In genomic region chr22:49970528-49971231, GRCh38 we compare ENCODE assay signal across 1 cellular context.
TF ChIP-seq lines count a peak whose summit lies in the region.

No MANE protein-coding gene starts in this region.

TF ChIP-seq in IMR-90, 13 proteins besides CTCF, POLR2A, EP300 and RAD21:
- TF ChIP-seq CEBPB (IDR thresholded peaks at IDR 0.05; ENCODE audit: low read depth, low read length), result no peak
- TF ChIP-seq NFE2L2 (IDR thresholded peaks at IDR 0.05; ENCODE audit: low read depth, low read length), result peak; percentile 93
- TF ChIP-seq RFX5 (IDR thresholded peaks at IDR 0.05; ENCODE audit: low read depth, low read length), result no peak
- TF ChIP-seq MXI1 (IDR thresholded peaks at IDR 0.05; ENCODE audit: borderline replicate concordance, low read depth, low read length), result peak; percentile 86
- TF ChIP-seq, protein P1, sequence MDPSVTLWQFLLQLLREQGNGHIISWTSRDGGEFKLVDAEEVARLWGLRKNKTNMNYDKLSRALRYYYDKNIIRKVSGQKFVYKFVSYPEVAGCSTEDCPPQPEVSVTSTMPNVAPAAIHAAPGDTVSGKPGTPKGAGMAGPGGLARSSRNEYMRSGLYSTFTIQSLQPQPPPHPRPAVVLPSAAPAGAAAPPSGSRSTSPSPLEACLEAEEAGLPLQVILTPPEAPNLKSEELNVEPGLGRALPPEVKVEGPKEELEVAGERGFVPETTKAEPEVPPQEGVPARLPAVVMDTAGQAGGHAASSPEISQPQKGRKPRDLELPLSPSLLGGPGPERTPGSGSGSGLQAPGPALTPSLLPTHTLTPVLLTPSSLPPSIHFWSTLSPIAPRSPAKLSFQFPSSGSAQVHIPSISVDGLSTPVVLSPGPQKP (IDR thresholded peaks at IDR 0.05; ENCODE audit: borderline replicate concordance, low read depth, low read length), result no peak
- peak; percentile 100 for TF ChIP-seq FOS (IDR thresholded peaks at IDR 0.05; ENCODE audit: low read depth, low read length)
- TF ChIP-seq MAFK (IDR thresholded peaks at IDR 0.05; ENCODE audit: low read depth, low read length), result peak; percentile 43; the same call in 1 of the 2 replicates
- TF ChIP-seq SMC3 (IDR thresholded peaks at IDR 0.05; ENCODE audit: low read depth, low read length), result no peak
- no peak for TF ChIP-seq CHD1 (IDR thresholded peaks at IDR 0.05; ENCODE audit: low read depth, low read length)
- no peak for TF ChIP-seq RCOR1 (IDR thresholded peaks at IDR 0.05; ENCODE audit: insufficient replicate concordance, low read length)
- peak; percentile 67; the same call in 1 of the 2 replicates for TF ChIP-seq MAZ (IDR thresholded peaks at IDR 0.05; ENCODE audit: borderline replicate concordance, low read depth, low read length)
- TF ChIP-seq, protein P2, sequence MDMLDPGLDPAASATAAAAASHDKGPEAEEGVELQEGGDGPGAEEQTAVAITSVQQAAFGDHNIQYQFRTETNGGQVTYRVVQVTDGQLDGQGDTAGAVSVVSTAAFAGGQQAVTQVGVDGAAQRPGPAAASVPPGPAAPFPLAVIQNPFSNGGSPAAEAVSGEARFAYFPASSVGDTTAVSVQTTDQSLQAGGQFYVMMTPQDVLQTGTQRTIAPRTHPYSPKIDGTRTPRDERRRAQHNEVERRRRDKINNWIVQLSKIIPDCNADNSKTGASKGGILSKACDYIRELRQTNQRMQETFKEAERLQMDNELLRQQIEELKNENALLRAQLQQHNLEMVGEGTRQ (IDR thresholded peaks at IDR 0.05; ENCODE audit: low read depth, low read length), result peak; percentile 98
- TF ChIP-seq BHLHE40 (IDR thresholded peaks at IDR 0.05; ENCODE audit: low read depth, low read length), result peak; percentile 99
